ENCODE assay signal across 17 cellular contexts in the genomic region with DNA sequence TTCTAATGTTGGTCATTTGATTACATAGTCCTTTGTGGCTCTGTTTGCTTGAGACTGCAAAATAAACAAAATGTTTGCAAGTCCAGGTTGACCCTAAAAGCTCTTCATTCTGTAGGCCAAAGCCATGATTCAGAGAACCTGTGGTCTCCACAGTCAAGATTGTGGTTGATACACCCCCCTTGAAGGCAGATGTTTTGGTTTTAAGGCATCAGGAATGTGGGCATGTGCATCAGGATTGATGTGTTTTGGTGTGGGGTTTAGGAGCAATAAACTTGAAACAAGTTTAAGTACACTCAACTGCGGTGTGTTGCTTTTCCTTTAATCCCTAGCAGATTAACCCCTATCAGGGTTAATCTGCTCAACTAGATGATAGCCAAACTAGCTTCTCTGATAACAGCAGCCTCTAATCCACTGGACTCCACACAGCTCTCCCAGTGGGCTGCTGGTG.
DNase-seq lines count a peak whose midpoint lies in the region; ATAC-seq, FAIRE-seq and TF ChIP-seq lines count a peak whose summit lies in the region.
"Had no signal": no experiment of that assay in that cellular context is flagged by ENCODE, and none has a peak within 500 bp of the region (broad histone marks: within the 10 kb centered on the region; RNA-seq: fewer than 3 reads in every experiment).

No MANE protein-coding gene starts in this region.

- H3K9ac ChIP-seq in GM12878 (ENCODE audit: control insufficient read depth, insufficient read depth, low read length) = no peak overlapping the region

- POLR2A ChIA-PET in GM12878 (lab: Charles Lee) (interaction anchor here (0.6 to 1.3 kb wide), 4 partner anchors 11 to 1341 kb away, joined by 3 to 4 read pairs (median 4); no protein-coding TSS in a partner anchor), GM10248 (lab: Yijun Ruan, JAX) (no interaction called here)

- TF ChIP-seq POLR2A in GM12878 (IDR thresholded peaks at IDR 0.05; ENCODE audit: low read depth, low read length) = no peak

- SMC1A ChIA-PET in GM12878 (lab: Charles Lee; ENCODE audit: uncharacterized antibody, unreplicated experiment) = interaction anchor here (1.0 to 1.5 kb wide), 5 partner anchors 10 to 54 kb away, joined by 3 to 6 read pairs (median 4); no protein-coding TSS in a partner anchor

- no TSS peak for BruUV-seq in GM12878 (replicated peaks; lab: Mats Ljungman, UMichigan)

- H3K4me1 ChIP-seq in GM12878 (ENCODE audit: control insufficient read depth, insufficient read depth, low read length) = peaks cover 1% of the 10 kb centered on the region; the same call in 1 of the 2 replicates

- in situ Hi-C loops in GM12878 (cut with MboI) = no loop called here

- H3K4me2 ChIP-seq in GM12878 (ENCODE audit: control insufficient read depth, insufficient read depth) = no peak overlapping the region

- H3K36me3 ChIP-seq in GM12878 (ENCODE audit: control insufficient read depth in 2 of 2, insufficient read depth in 2 of 2, low read length in 1 of 2) = 0 out of 4 replicates have a peak, but pooled peaks cover 0 to 3% of the 10 kb centered on the region in 2 experiments
- H3K36me3 ChIP-seq: thoracic aorta had no signal

- RAD21 ChIA-PET in GM12878 (lab: Charles Lee; ENCODE audit: unreplicated experiment) = interaction anchor here (1.2 kb wide), 1 partner anchor 13 kb away, joined by 4 read pairs; no protein-coding TSS in a partner anchor

- no peak for TF ChIP-seq CTCF in GM12878 (IDR thresholded peaks at IDR 0.05 in 2 of 3, conservative IDR thresholded peaks at IDR 0.05 in 1 of 3; ENCODE audit: control insufficient read depth in 2 of 3, extremely low read depth in 1 of 3, insufficient read depth in 1 of 3, low read depth in 3 of 3, low read length in 3 of 3)
- TF ChIP-seq CTCF in GM10248 (IDR thresholded peaks at IDR 0.05; ENCODE audit: control extremely low read depth, extremely low read depth, low read depth, missing control alignments) = no peak

- TF ChIP-seq RAD21 in GM12878 (IDR thresholded peaks at IDR 0.05; ENCODE audit: insufficient read depth, low read depth, low read length) = no peak

- no peaks in the 10 kb centered on the region for H4K20me1 ChIP-seq in GM12878 (ENCODE audit: control insufficient read depth, insufficient read depth)

- intact Hi-C loops in GM12878 (cut with micrococcal nuclease; ENCODE audit: unreplicated experiment) = no loop called here

- TF ChIP-seq EP300 in GM12878 (IDR thresholded peaks at IDR 0.05; ENCODE audit: borderline replicate concordance in 1 of 2, control insufficient read depth in 1 of 2, low read depth in 2 of 2, low read length in 2 of 2) = no peak

- no peak overlapping the region for H3K27ac ChIP-seq in GM12878 (ENCODE audit: control insufficient read depth, insufficient read depth)
- H3K27ac ChIP-seq: thoracic aorta had no signal

- no peak overlapping the region for H2AFZ ChIP-seq in GM12878 (ENCODE audit: control insufficient read depth, low read depth, low read length)

- ATAC-seq in GM12878 (no peak), GM21360 (IDR thresholded peaks at IDR 0.05; ENCODE audit: unreplicated experiment) (no peak), GM21717 (IDR thresholded peaks at IDR 0.05; ENCODE audit: unreplicated experiment) (no peak), HG03095 (IDR thresholded peaks at IDR 0.05; ENCODE audit: unreplicated experiment) (no peak)

- DNase-seq in DMS79 (lab: John Stamatoyannopoulos, UW) (peak; percentile 58), LHCN-M2 (ENCODE audit: low read depth) (peak; percentile 96), GM12878 (ENCODE audit: low read depth, low spot score) (no peak), myocyte (ENCODE audit: low read depth) (peak; percentile 86), GM10248 (ENCODE audit: extremely low spot score) (no peak)
- DNase-seq: activated CD4-positive, alpha-beta T cell treated with anti-CD3 and anti-CD28 coated beads for 48 hours; activated naive CD8-positive, alpha-beta T cell treated with anti-CD3 and anti-CD28 coated beads for 36 hours; activated T-cell treated with anti-CD3 and anti-CD28 coated beads, Interleukin-2, amount 50 U/mL, for 1 hour; CD4-positive, alpha-beta T cell; cerebellar nuclear complex; H7; islet precursor cell; NCI-H526 had no signal

- CTCF ChIA-PET in GM12878 (lab: Yijun Ruan, JAX) = no interaction called here
- CTCF ChIA-PET in GM10248 (lab: Yijun Ruan, JAX) = interaction anchor here (1.3 to 3.4 kb wide), 4 partner anchors 10 to 32 kb away, joined by 5 to 16 read pairs (median 6); no protein-coding TSS in a partner anchor

- peaks cover 64% of the 10 kb centered on the region for H3K79me2 ChIP-seq in GM12878 (ENCODE audit: control insufficient read depth, insufficient read depth, low read length)

- no peaks in the 10 kb centered on the region for H3K9me3 ChIP-seq in GM12878 (replicated peaks; ENCODE audit: control insufficient read depth, insufficient read depth, low read length)
- H3K9me3 ChIP-seq: thoracic aorta had no signal

- H3K4me3 ChIP-seq in GM12878 = no peak overlapping the region
- H3K4me3 ChIP-seq: thoracic aorta had no signal

- no peak for FAIRE-seq in GM12878 (lab: Jason Lieb, UNC)

- 93% methylated on average over 1 of the region's 1 CpG for WGBS in GM12878 (ENCODE audit: insufficient coverage, insufficient replicate concordance, low lambda C conversion rate, missing lambda C conversion rate)

- no peaks in the 10 kb centered on the region for H3K27me3 ChIP-seq in GM12878 (replicated peaks in 1 of 2; ENCODE audit: control insufficient read depth in 2 of 2, insufficient read depth in 2 of 2, low read length in 1 of 2)

TF ChIP-seq in GM12878, 131 proteins besides CTCF, POLR2A, EP300 and RAD21:
- TF ChIP-seq SIN3A (IDR thresholded peaks at IDR 0.05; ENCODE audit: low read depth, low read length) (no peak), RUNX3 (IDR thresholded peaks at IDR 0.05; ENCODE audit: low read length) (peak; percentile 24; the same call in 1 of the 2 replicates)

Comparison
In these comparisons a context has a peak if more than half of its experiments do, and no peak if none do; other contexts are left out.
1. DNase-seq: peak in DMS79 (single experiment), LHCN-M2 (single experiment) and myocyte (single experiment); none in GM12878 (single experiment) and GM10248 (single experiment).